Comparison of ENCODE assay signal across 8 cellular contexts in genomic region chr19:9309974-9310446, GRCh38. TPM values are rescaled to one million over a fixed set of nuclear protein-coding genes. Genes with fewer than 3 reads are reported as not detected.
DNase-seq lines count a peak whose midpoint lies in the region; ATAC-seq and TF ChIP-seq lines count a peak whose summit lies in the region.

No MANE protein-coding gene starts in this region.

- intact Hi-C loops in PC-3 (cut with micrococcal nuclease) = loop anchor here (2.0 to 5.0 kb wide), 2 partner anchors 127 to 173 kb away; partner anchors contain the start of gene ZNF266

- H3K4me2 ChIP-seq in PC-3 (ENCODE audit: low read length) (peak overlapping the region; percentile 86), skeletal muscle satellite cell (ENCODE audit: low read length) (peak overlapping the region; percentile 87)

- no peaks in the 10 kb centered on the region for H4K20me1 ChIP-seq in PC-3 (ENCODE audit: low read length)

- ATAC-seq in GM21723 (IDR thresholded peaks at IDR 0.05; ENCODE audit: unreplicated experiment) (peak; percentile 66), PC-3 (peak; percentile 76)

- DNase-seq in GDM1 (lab: John Stamatoyannopoulos, UW) = peak; percentile 91
- DNase-seq in Jurkat, Clone E6-1 (ENCODE audit: low read depth, low spot score) = no peak
- DNase-seq in PC-3 = peak; percentile 97
- no peak for DNase-seq in superior temporal gyrus (ENCODE audit: extremely low spot score)

- H3K27ac Mint-ChIP-seq in brain = peak overlapping the region; percentile 95 to 99 (median 98)

- H3K79me2 ChIP-seq in PC-3 (ENCODE audit: low read length) = peaks cover 36% of the 10 kb centered on the region

- H2AFZ ChIP-seq in PC-3 (ENCODE audit: low read length) = peak overlapping the region; percentile 93

- POLR2A ChIA-PET in PC-3 (lab: Charles Lee; ENCODE audit: unreplicated experiment) = no interaction called here

- peak overlapping the region; percentile 86 to 98 (median 94) for H3K4me3 Mint-ChIP-seq in brain

- H3F3A ChIP-seq in PC-3 (ENCODE audit: low read length, unreplicated experiment) = peaks cover 3% of the 10 kb centered on the region

- H3K36me3 ChIP-seq in PC-3 (ENCODE audit: low read depth, low read length) (peaks cover 8% of the 10 kb centered on the region), iPS-15b (ENCODE audit: control insufficient read depth, insufficient read depth, low read length) (peaks cover 2% of the 10 kb centered on the region), skeletal muscle satellite cell (ENCODE audit: insufficient read depth, low read length) (peaks cover 5% of the 10 kb centered on the region)

- H3K4me1 ChIP-seq in PC-3 (ENCODE audit: insufficient read depth, low read length) = peaks cover 12% of the 10 kb centered on the region
- H3K4me1 ChIP-seq in iPS-15b (ENCODE audit: control insufficient read depth, insufficient read depth, low read length) = no peaks in the 10 kb centered on the region
- H3K4me1 ChIP-seq in skeletal muscle satellite cell (ENCODE audit: control insufficient read depth, insufficient read depth, low read length) = peaks cover 3% of the 10 kb centered on the region

- H3K36me3 Mint-ChIP-seq in brain = peaks cover 22% of the 10 kb centered on the region

- peaks cover 32% of the 10 kb centered on the region for H3K4me1 Mint-ChIP-seq in brain

- BruUV-seq in PC-3 (replicated peaks; lab: Mats Ljungman, UMichigan) = no TSS peak

- H3K4me3 ChIP-seq in Jurkat, Clone E6-1 (ENCODE audit: low read length) = peak overlapping the region; percentile 93
- H3K4me3 ChIP-seq in PC-3 (ENCODE audit: low read length) (peak overlapping the region; percentile 97), iPS-15b (ENCODE audit: low read depth, low read length) (peak overlapping the region; percentile 96), skeletal muscle satellite cell (ENCODE audit: low read length) (peak overlapping the region; percentile 93)

- H3K27me3 ChIP-seq in PC-3 (ENCODE audit: low read length) (no peaks in the 10 kb centered on the region), iPS-15b (ENCODE audit: control insufficient read depth, insufficient read depth, low read length) (no peaks in the 10 kb centered on the region), skeletal muscle satellite cell (ENCODE audit: control insufficient read depth, insufficient read depth, low read length) (no peaks in the 10 kb centered on the region)

- TF ChIP-seq CTCF in PC-3 (conservative IDR thresholded peaks at IDR 0.05; ENCODE audit: low read depth, low read length) = no peak
- TF ChIP-seq CTCF in brain (conservative IDR thresholded peaks at IDR 0.05) = no peak

- H3K27ac ChIP-seq in PC-3 (ENCODE audit: low read length) = peak overlapping the region; percentile 79

- peaks cover 17% of the 10 kb centered on the region for H3K27me3 Mint-ChIP-seq in brain

- H3K9me3 Mint-ChIP-seq in brain = peaks cover 22 to 47% (median 28%) of the 10 kb centered on the region in 5 experiments

- H3K9me3 ChIP-seq in PC-3 (ENCODE audit: low read length) = peaks cover 12% of the 10 kb centered on the region
- H3K9me3 ChIP-seq in iPS-15b (ENCODE audit: control insufficient read depth, insufficient read depth, low read length) = no peaks in the 10 kb centered on the region
- peaks cover 2% of the 10 kb centered on the region for H3K9me3 ChIP-seq in skeletal muscle satellite cell (replicated peaks; ENCODE audit: low read length)

- H3K9ac ChIP-seq in PC-3 (ENCODE audit: low read length) = peak overlapping the region; percentile 91
- H3K9ac ChIP-seq in iPS-15b (ENCODE audit: low read depth, low read length) = peak overlapping the region; percentile 48
- H3K9ac ChIP-seq in skeletal muscle satellite cell (ENCODE audit: low read depth, low read length) = peak overlapping the region; percentile 92

- CTCF ChIA-PET in PC-3 (lab: Charles Lee) = no interaction called here

- no peaks in the 10 kb centered on the region for H3K9me2 ChIP-seq in PC-3 (replicated peaks; ENCODE audit: low read length)

RNA-seq across cellular contexts. Expression of gene ZNF699, which starts 0.4 kb away (rescaled TPM):
- 2.2 TPM for polyA plus RNA-seq in Jurkat, Clone E6-1 (2012; ENCODE audit: insufficient read depth, insufficient read length)
- total RNA-seq in PC-3 (2014; rRNA removed) = 30.9 and 36.0 TPM in 2 replicates
- polyA plus RNA-seq in brain (ENCODE audit: insufficient read depth, low read depth, low replicate concordance) = 3.3 TPM
- 6.8 and 11.1 TPM in 2 replicates for total RNA-seq in skeletal muscle satellite cell (2012; rRNA removed)

RNA-seq across cellular contexts. Expression of gene ZNF559, which starts 14.0 kb away (rescaled TPM):
- polyA plus RNA-seq in Jurkat, Clone E6-1 (2012; ENCODE audit: insufficient read depth, insufficient read length) = 10.2 TPM
- total RNA-seq in PC-3 (2014; rRNA removed) = 13.1 and 20.1 TPM in 2 replicates
- 7.6 TPM for polyA plus RNA-seq in brain (ENCODE audit: insufficient read depth, low read depth, low replicate concordance)
- total RNA-seq in skeletal muscle satellite cell (2012; rRNA removed) = 10.6 and 13.3 TPM in 2 replicates

RNA-seq across cellular contexts. Expression of gene ZNF177, which starts 52.8 kb away (rescaled TPM):
- polyA plus RNA-seq in Jurkat, Clone E6-1 (2012; ENCODE audit: insufficient read depth, insufficient read length) = 2.8 TPM
- total RNA-seq in PC-3 (2014; rRNA removed) = 1.3 and 1.4 TPM in 2 replicates
- 10.2 TPM for polyA plus RNA-seq in brain (ENCODE audit: insufficient read depth, low read depth, low replicate concordance)
- 0.44 and 0.51 TPM in 2 replicates for total RNA-seq in skeletal muscle satellite cell (2012; rRNA removed)

RNA-seq across cellular contexts. Expression of gene OR7E24, which starts 59.3 kb away (rescaled TPM):
- polyA plus RNA-seq in Jurkat, Clone E6-1 (2012; ENCODE audit: insufficient read depth, insufficient read length) = not detected
- total RNA-seq in PC-3 (2014; rRNA removed) = not detected in 2 replicates
- polyA plus RNA-seq in brain (ENCODE audit: insufficient read depth, low read depth, low replicate concordance) = not detected
- not detected in 2 replicates for total RNA-seq in skeletal muscle satellite cell (2012; rRNA removed)

Comparison
In these comparisons a context has a peak if more than half of its experiments do, and no peak if none do; other contexts are left out.
1. DNase-seq: peak in GDM1 (single experiment) and PC-3 (single experiment); none in Jurkat, Clone E6-1 (single experiment) and superior temporal gyrus (single experiment).
2. Peak in every context shown above with its lines, with median percentiles within 50 percentile points of each other: H3K4me3 ChIP-seq and H3K9ac ChIP-seq.